In the genomic region with DNA sequence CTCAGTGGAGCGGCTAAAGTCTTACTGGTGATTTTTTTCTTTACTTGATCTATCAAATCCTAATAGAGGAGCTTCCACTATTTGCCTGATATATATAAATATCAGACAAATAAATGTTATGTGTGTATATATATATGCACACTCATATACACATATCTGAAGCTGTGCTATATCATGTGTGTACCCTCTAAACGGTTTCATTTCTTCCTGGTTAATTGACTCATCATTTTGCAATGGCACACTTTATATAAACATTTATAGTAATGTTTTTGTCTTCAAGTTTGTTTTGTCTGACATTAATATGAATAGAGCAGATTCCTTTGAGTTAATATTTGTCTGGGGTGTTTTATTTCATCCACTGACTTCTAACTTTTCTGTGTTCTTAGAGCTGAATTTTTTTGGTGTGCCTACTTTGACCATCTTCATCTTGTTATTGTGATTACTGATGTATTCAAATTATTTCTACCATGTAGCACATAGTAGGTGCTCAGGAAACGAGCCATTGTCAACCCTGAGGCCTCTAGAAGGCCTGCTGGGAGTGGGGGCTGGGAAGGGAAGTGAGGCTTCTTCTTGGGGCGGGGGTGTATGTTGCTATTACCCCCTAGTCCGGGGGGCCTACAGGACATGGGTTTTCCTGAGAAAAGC, we compare ENCODE assay signal across 10 cellular contexts.
DNase-seq lines count a peak whose midpoint lies in the region; ATAC-seq and TF ChIP-seq lines count a peak whose summit lies in the region.
"Had no signal": no experiment of that assay in that cellular context is flagged by ENCODE, and none has a peak within 500 bp of the region (broad histone marks: within the 10 kb centered on the region; RNA-seq: fewer than 3 reads in every experiment).

No MANE protein-coding gene starts in this region.

- H3K4me1 Mint-ChIP-seq in T-helper 1 cell treated with Interleukin-12 subunit alpha and Interleukin-12 subunit beta and Interleukin-4 antibody, amounts not matched to agents 30 μg/mL and 1 μg/mL, for 36 hours (ENCODE audit: low read depth), result peaks cover 52% of the 10 kb centered on the region
- peaks cover 13% of the 10 kb centered on the region for H3K4me1 Mint-ChIP-seq in endothelial cell (ENCODE audit: unreplicated experiment)

- peak overlapping the region; percentile 42 to 66 (median 57) for H3K27ac ChIP-seq in sigmoid colon

- H3K27ac Mint-ChIP-seq in T-helper 1 cell treated with Interleukin-12 subunit alpha and Interleukin-12 subunit beta and Interleukin-4 antibody, amounts not matched to agents 30 μg/mL and 1 μg/mL, for 36 hours, result peak overlapping the region; percentile 83
- H3K27ac Mint-ChIP-seq in endothelial cell (ENCODE audit: unreplicated experiment), result peak overlapping the region; percentile 93

- WGBS in sigmoid colon, 2 donors, result 52 to 54% methylated on average over 5 of the region's 5 CpGs

- no peak for TF ChIP-seq EP300 in sigmoid colon (IDR thresholded peaks at IDR 0.05)

- peaks cover 7% of the 10 kb centered on the region for H3K9me3 Mint-ChIP-seq in T-helper 1 cell treated with Interleukin-12 subunit alpha and Interleukin-12 subunit beta and Interleukin-4 antibody, amounts not matched to agents 30 μg/mL and 1 μg/mL, for 36 hours
- no peaks in the 10 kb centered on the region for H3K9me3 Mint-ChIP-seq in endothelial cell (ENCODE audit: unreplicated experiment)

- H3K4me3 ChIP-seq in sigmoid colon, result no peak overlapping the region

- peaks cover 7% of the 10 kb centered on the region for H3K36me3 Mint-ChIP-seq in T-helper 1 cell treated with Interleukin-12 subunit alpha and Interleukin-12 subunit beta and Interleukin-4 antibody, amounts not matched to agents 30 μg/mL and 1 μg/mL, for 36 hours (ENCODE audit: low read depth)
- H3K36me3 Mint-ChIP-seq in endothelial cell (ENCODE audit: low read depth, unreplicated experiment), result no peaks in the 10 kb centered on the region

- DNase-seq in ELR (ENCODE audit: low read depth), result peak; percentile 54
- DNase-seq in endothelial cell (ENCODE audit: low spot score), result no peak
- no peak for DNase-seq in sigmoid colon
- DNase-seq in OCI-M2 (lab: John Stamatoyannopoulos, UW; ENCODE audit: unreplicated experiment), result no peak
- no peak for DNase-seq in C1 segment of cervical spinal cord (lab: John Stamatoyannopoulos, UW)
- DNase-seq: DMS79, NCI-H345 had no signal

- no peak for TF ChIP-seq POLR2A in sigmoid colon (IDR thresholded peaks at IDR 0.05)

- H3K36me3 ChIP-seq in sigmoid colon, result no peaks in the 10 kb centered on the region

- TF ChIP-seq CTCF in endothelial cell (IDR thresholded peaks at IDR 0.05; ENCODE audit: unreplicated experiment), result no peak
- no peak for TF ChIP-seq CTCF in sigmoid colon (IDR thresholded peaks at IDR 0.05)

- H3K27me3 ChIP-seq in sigmoid colon, result no peaks in the 10 kb centered on the region

- no peak overlapping the region for H3K4me3 Mint-ChIP-seq in T-helper 1 cell treated with Interleukin-12 subunit alpha and Interleukin-12 subunit beta and Interleukin-4 antibody, amounts not matched to agents 30 μg/mL and 1 μg/mL, for 36 hours
- no peak overlapping the region for H3K4me3 Mint-ChIP-seq in endothelial cell (ENCODE audit: unreplicated experiment)

- H3K27me3 Mint-ChIP-seq in T-helper 1 cell treated with Interleukin-12 subunit alpha and Interleukin-12 subunit beta and Interleukin-4 antibody, amounts not matched to agents 30 μg/mL and 1 μg/mL, for 36 hours (ENCODE audit: low read depth), result no peaks in the 10 kb centered on the region
- no peaks in the 10 kb centered on the region for H3K27me3 Mint-ChIP-seq in endothelial cell (ENCODE audit: unreplicated experiment)

- intact Hi-C loops in sigmoid colon (cut with DNase I), result no loop called here

- no peaks in the 10 kb centered on the region for H3K9me3 ChIP-seq in sigmoid colon

- peaks cover 0 to 21% (median 15%) of the 10 kb centered on the region in 4 donors for H3K4me1 ChIP-seq in sigmoid colon

- ATAC-seq in GM21381 (IDR thresholded peaks at IDR 0.05; ENCODE audit: unreplicated experiment) (no peak), HG03439 (IDR thresholded peaks at IDR 0.05; ENCODE audit: unreplicated experiment) (no peak)
